6 cellular contexts compared by ENCODE assay signal in genomic region chr7:141737118-141737835, GRCh38. TPM values are rescaled to one million over a fixed set of nuclear protein-coding genes. Genes with fewer than 3 reads are reported as not detected.
A peak's percentile ranks its signal among the peaks of the same experiment; 100 is the strongest.
DNase-seq lines count a peak whose midpoint lies in the region; ATAC-seq and TF ChIP-seq lines count a peak whose summit lies in the region.

No MANE protein-coding gene starts in this region.

- H2AFZ ChIP-seq in fibroblast of lung (ENCODE audit: low read length), result peak overlapping the region; percentile 99

- H3K79me2 ChIP-seq in fibroblast of lung (ENCODE audit: control insufficient read depth, insufficient read depth, low read length), result peaks cover 30% of the 10 kb centered on the region

- no peak for TF ChIP-seq EP300 in stomach (IDR thresholded peaks at IDR 0.05)

- H3K27ac ChIP-seq in SJSA1, result no peak overlapping the region
- H3K27ac ChIP-seq in fibroblast of lung (ENCODE audit: insufficient read depth, low read length), result peak overlapping the region; percentile 61
- H3K27ac ChIP-seq in stomach, result peak overlapping the region; percentile 87 to 94 (median 88)

- H3K9me3 ChIP-seq in SJSA1 (replicated peaks) (no peaks in the 10 kb centered on the region), fibroblast of lung (ENCODE audit: control insufficient read depth, insufficient read depth, low read depth, low read length) (no peaks in the 10 kb centered on the region), stomach (no peaks in the 10 kb centered on the region)

- peak overlapping the region; percentile 82 for H3K4me3 ChIP-seq in H7 (ENCODE audit: insufficient read depth, low read depth, low read length)
- H3K4me3 ChIP-seq in SJSA1, result peak overlapping the region; percentile 63
- peak overlapping the region; percentile 65 to 95 (median 76) for H3K4me3 ChIP-seq in fibroblast of lung (replicated peaks in 1 of 4; ENCODE audit: control extremely low read depth in 1 of 4, insufficient read depth in 1 of 4, low read depth in 3 of 4, low read length in 4 of 4)
- H3K4me3 ChIP-seq in stomach, result peak overlapping the region; percentile 68 to 80 (median 75)

- DNase-seq in H7 (no peak), SJSA1 (ENCODE audit: low read depth in 1 of 2, low spot score in 2 of 2) (no peak), fibroblast of lung (ENCODE audit: low read depth in 2 of 2) (peak; percentile 3 to 38), stomach (peak; percentile 30), GM19240 (ENCODE audit: insufficient read length, low spot score) (no peak)

- peaks cover 10% of the 10 kb centered on the region for H3K4me1 ChIP-seq in SJSA1 (replicated peaks)
- H3K4me1 ChIP-seq in fibroblast of lung (ENCODE audit: control insufficient read depth, extremely low read depth, insufficient read depth, low read length), result no peaks in the 10 kb centered on the region
- peaks cover 17 to 44% (median 30%) of the 10 kb centered on the region in 4 donors for H3K4me1 ChIP-seq in stomach

- no peaks in the 10 kb centered on the region for H3K27me3 ChIP-seq in H7 (ENCODE audit: control insufficient read depth, insufficient read depth, low read length)
- no peaks in the 10 kb centered on the region for H3K27me3 ChIP-seq in SJSA1 (replicated peaks)
- no peaks in the 10 kb centered on the region for H3K27me3 ChIP-seq in fibroblast of lung (ENCODE audit: control insufficient read depth, insufficient read depth, low read length)
- H3K27me3 ChIP-seq in stomach, result no peaks in the 10 kb centered on the region

- 31 to 59% (median 48%) methylated on average over 11 of the region's 11 CpGs for WGBS in stomach, 5 donors

- peak overlapping the region; percentile 90 for H3K4me2 ChIP-seq in fibroblast of lung (ENCODE audit: extremely low read depth, insufficient read depth, low read length)

- intact Hi-C loops in stomach (cut with DNase I; ENCODE audit: low total_unique reads), result no loop called here

- no peak for TF ChIP-seq POLR2A in stomach (IDR thresholded peaks at IDR 0.05)

- H3K36me3 ChIP-seq in H7 (replicated peaks; ENCODE audit: control insufficient read depth, insufficient read depth, low read length), result peaks cover 17% of the 10 kb centered on the region
- H3K36me3 ChIP-seq in SJSA1, result peaks cover 31% of the 10 kb centered on the region
- peaks cover 3% of the 10 kb centered on the region for H3K36me3 ChIP-seq in fibroblast of lung (ENCODE audit: control insufficient read depth, insufficient read depth, low read length)
- H3K36me3 ChIP-seq in stomach, result peaks cover 10 to 29% (median 24%) of the 10 kb centered on the region in 4 donors

- H3K9ac ChIP-seq in fibroblast of lung (ENCODE audit: insufficient read depth, low read length), result peak overlapping the region; percentile 67

- no peaks in the 10 kb centered on the region for H4K20me1 ChIP-seq in fibroblast of lung (ENCODE audit: control insufficient read depth, extremely low read depth, insufficient read depth, low read length)

- no peak for ATAC-seq in GM18870 (IDR thresholded peaks at IDR 0.05; ENCODE audit: unreplicated experiment)

- no peak for TF ChIP-seq CTCF in fibroblast of lung (conservative IDR thresholded peaks at IDR 0.05 in 1 of 2, IDR thresholded peaks at IDR 0.05 in 1 of 2; ENCODE audit: low read depth in 1 of 2, low read length in 2 of 2)
- no peak for TF ChIP-seq CTCF in stomach (IDR thresholded peaks at IDR 0.05)

RNA-seq across cellular contexts. Expression of gene SSBP1, which starts 0.9 kb away (rescaled TPM):
- 165 and 173 TPM in 2 replicates for total RNA-seq in H7 (2014; rRNA removed; shearing (Covaris generic))
- total RNA-seq in SJSA1 (2014; rRNA removed; shearing (Covaris generic)), result 213 and 284 TPM in 2 replicates
- 119 and 131 TPM in 2 replicates for total RNA-seq in fibroblast of lung
- polyA plus RNA-seq in fibroblast of lung, result 209 and 212 TPM in 2 replicates
- 281 and 287 TPM in 2 replicates for polyA plus RNA-seq in fibroblast of lung (2012)
- 13.6 and 13.9 TPM in 2 replicates for polyA minus RNA-seq in fibroblast of lung (ENCODE audit: low replicate concordance)
- total RNA-seq in stomach, result 100 to 1,000 TPM in 1 of 5 donors, 10 to 100 TPM in 4; 17.4 to 145 (median 59.8) TPM
- polyA plus RNA-seq in stomach, result 100 to 1,000 TPM; 169 to 207 (median 198) TPM

RNA-seq across cellular contexts. Expression of gene TAS2R3, which starts 26.6 kb away (rescaled TPM):
- total RNA-seq in H7 (2014; rRNA removed; shearing (Covaris generic)), result 0.67 and 0.69 TPM in 2 replicates
- 0.18 TPM in 1 of 2 replicates, not detected in the other for total RNA-seq in SJSA1 (2014; rRNA removed; shearing (Covaris generic))
- 1.3 and 2.8 TPM in 2 replicates for total RNA-seq in fibroblast of lung
- 0.06 TPM in 1 of 2 replicates, not detected in the other for polyA plus RNA-seq in fibroblast of lung
- not detected in 2 replicates for polyA plus RNA-seq in fibroblast of lung (2012)
- polyA minus RNA-seq in fibroblast of lung (ENCODE audit: low replicate concordance), result not detected in 2 replicates
- total RNA-seq in stomach, result 1 to 10 TPM in 2 of 5 donors, under 1 TPM in 1, not detected in 2; 0.58 to 5.7 (median 4.4) TPM
- polyA plus RNA-seq in stomach, result not detected

RNA-seq across cellular contexts. Expression of gene WEE2, which starts 29.1 kb away (rescaled TPM):
- total RNA-seq in H7 (2014; rRNA removed; shearing (Covaris generic)), result 0.76 TPM in 1 of 2 replicates, not detected in the other
- total RNA-seq in SJSA1 (2014; rRNA removed; shearing (Covaris generic)), result not detected in 2 replicates
- total RNA-seq in fibroblast of lung (not detected in 2 replicates), stomach (under 1 TPM in 1 of 5 donors, not detected in 4; 0.37 TPM)
- polyA plus RNA-seq in fibroblast of lung (not detected in 2 replicates), stomach (not detected)
- polyA plus RNA-seq in fibroblast of lung (2012), result not detected in 2 replicates
- polyA minus RNA-seq in fibroblast of lung (ENCODE audit: low replicate concordance), result not detected in 2 replicates

RNA-seq across cellular contexts. Expression of gene DENND11, which starts 35.3 kb away (rescaled TPM):
- total RNA-seq in H7 (2014; rRNA removed; shearing (Covaris generic)), result 13.4 and 18.0 TPM in 2 replicates
- 8.3 and 8.5 TPM in 2 replicates for total RNA-seq in SJSA1 (2014; rRNA removed; shearing (Covaris generic))
- 6.1 and 6.9 TPM in 2 replicates for total RNA-seq in fibroblast of lung
- polyA plus RNA-seq in fibroblast of lung, result 2.4 and 2.7 TPM in 2 replicates
- 2.1 and 2.4 TPM in 2 replicates for polyA plus RNA-seq in fibroblast of lung (2012)
- polyA minus RNA-seq in fibroblast of lung (ENCODE audit: low replicate concordance), result 1.7 and 4.5 TPM in 2 replicates
- total RNA-seq in stomach, result 10 to 100 TPM; 10.5 to 80.2 (median 47.2) TPM
- 10 to 100 TPM in 1 of 3 donors, 1 to 10 TPM in 2; 5.8 to 13.0 (median 9.5) TPM for polyA plus RNA-seq in stomach

RNA-seq across cellular contexts. Expression of gene TAS2R4, which starts 39.2 kb away (rescaled TPM):
- total RNA-seq in H7 (2014; rRNA removed; shearing (Covaris generic)), result 0.17 and 0.63 TPM in 2 replicates
- 0.05 and 0.22 TPM in 2 replicates for total RNA-seq in SJSA1 (2014; rRNA removed; shearing (Covaris generic))
- 1.5 TPM in 2 replicates for total RNA-seq in fibroblast of lung
- polyA plus RNA-seq in fibroblast of lung, result 0.02 and 0.06 TPM in 2 replicates
- polyA plus RNA-seq in fibroblast of lung (2012), result not detected in 2 replicates
- not detected in 2 replicates for polyA minus RNA-seq in fibroblast of lung (ENCODE audit: low replicate concordance)
- total RNA-seq in stomach, result 1 to 10 TPM in 3 of 5 donors, under 1 TPM in 1, not detected in 1; 0.58 to 3.7 (median 1.2) TPM
- polyA plus RNA-seq in stomach, result under 1 TPM in 1 of 3 donors, not detected in 2; 0.23 TPM

Comparison
In these comparisons a context has a peak if more than half of its experiments do, and no peak if none do; other contexts are left out.
1. DNase-seq: peak in fibroblast of lung (2 of 2) and stomach (single experiment); none in H7 (single experiment), SJSA1 (0 of 2) and GM19240 (single experiment).
2. Peak in every context shown above with its lines, with median percentiles within 50 percentile points of each other: H3K4me3 ChIP-seq.